ENCODE assay signal across 8 cellular contexts in genomic region chr14:100417466-100417865, GRCh38.
DNase-seq lines count a peak whose midpoint lies in the region; ATAC-seq and TF ChIP-seq lines count a peak whose summit lies in the region.

No MANE protein-coding gene starts in this region.

- no peak for ATAC-seq in GM19035 (IDR thresholded peaks at IDR 0.05; ENCODE audit: unreplicated experiment)
- ATAC-seq in GM19351 (IDR thresholded peaks at IDR 0.05; ENCODE audit: unreplicated experiment) = no peak

- H3K4me3 ChIP-seq in brain microvascular endothelial cell (ENCODE audit: low read depth, low read length) = no peak overlapping the region
- H3K4me3 ChIP-seq in effector memory CD4-positive, alpha-beta T cell (ENCODE audit: insufficient read depth, low read depth, low read length, poor library complexity, severe bottlenecking) = no peak overlapping the region

- in situ Hi-C loops in brain microvascular endothelial cell (cut with HindIII; ENCODE audit: low pct_ligation_motif_present, low sequenced_read_pairs) = loop anchor here (25.0 kb wide), 1 partner anchor 245 kb away; no protein-coding TSS in a partner anchor

- H3K4me1 ChIP-seq in effector memory CD4-positive, alpha-beta T cell (ENCODE audit: control insufficient read depth, insufficient read depth, low read length, poor library complexity, severe bottlenecking) = no peaks in the 10 kb centered on the region

- H3K27ac ChIP-seq in brain microvascular endothelial cell = peak overlapping the region; percentile 28
- H3K27ac ChIP-seq in effector memory CD4-positive, alpha-beta T cell (ENCODE audit: insufficient read depth, low read length, poor library complexity, severe bottlenecking) = no peak overlapping the region

- peak; percentile 80 for DNase-seq in Ammon's horn (ENCODE audit: low spot score)
- peak; percentile 74 for DNase-seq in NCI-H1436 (lab: John Stamatoyannopoulos, UW)
- DNase-seq in brain microvascular endothelial cell = peak; percentile 93
- DNase-seq in iPS-NIHi7 (ENCODE audit: extremely low spot score) = peak; percentile 90
- DNase-seq in smooth muscle cell of the brain vasculature (ENCODE audit: low read depth, low spot score) = peak; percentile 77
- DNase-seq in effector memory CD4-positive, alpha-beta T cell = no peak

- TF ChIP-seq CTCF in brain microvascular endothelial cell (IDR thresholded peaks at IDR 0.05; ENCODE audit: low read depth, low read length, missing control alignments) = peak; percentile 97

- no peaks in the 10 kb centered on the region for H3K9me3 ChIP-seq in effector memory CD4-positive, alpha-beta T cell (ENCODE audit: control insufficient read depth, low read length)

- H3K27me3 ChIP-seq in brain microvascular endothelial cell (replicated peaks) = no peaks in the 10 kb centered on the region
- H3K27me3 ChIP-seq in effector memory CD4-positive, alpha-beta T cell (replicated peaks; ENCODE audit: control insufficient read depth, insufficient read depth, low read length, poor library complexity, severe bottlenecking) = no peaks in the 10 kb centered on the region

- no peaks in the 10 kb centered on the region for H3K36me3 ChIP-seq in brain microvascular endothelial cell (replicated peaks)
- no peaks in the 10 kb centered on the region for H3K36me3 ChIP-seq in effector memory CD4-positive, alpha-beta T cell (ENCODE audit: control insufficient read depth, insufficient read depth, low read length)

Comparison
In these comparisons a context has a peak if more than half of its experiments do, and no peak if none do; other contexts are left out.
1. DNase-seq: peak in Ammon's horn (single experiment), NCI-H1436 (single experiment), brain microvascular endothelial cell (single experiment), iPS-NIHi7 (single experiment) and smooth muscle cell of the brain vasculature (single experiment); none in effector memory CD4-positive, alpha-beta T cell (0 of 3).